1 cellular context compared by ENCODE assay signal in the genomic region with DNA sequence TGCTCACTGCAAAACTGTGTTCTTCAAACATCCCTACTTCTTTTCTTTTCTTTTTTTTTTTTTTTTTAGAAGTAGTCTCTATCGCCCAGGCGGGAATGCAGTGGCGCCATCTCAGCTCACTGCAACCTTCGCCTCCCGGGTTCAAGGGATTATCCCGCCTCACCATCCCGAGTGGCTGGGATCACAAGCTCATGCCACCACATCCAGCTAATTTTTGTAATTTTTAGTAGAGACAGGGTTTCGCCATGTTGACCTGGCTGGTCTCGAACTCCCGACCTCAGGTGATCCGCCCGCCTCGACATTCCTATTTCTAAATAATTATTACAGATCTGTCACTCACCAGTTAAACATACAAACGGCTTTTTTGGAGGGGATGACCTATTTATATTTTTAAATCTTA.
TF ChIP-seq lines count a peak whose summit lies in the region.

No MANE protein-coding gene starts in this region.

TF ChIP-seq in K562, 482 proteins besides CTCF, POLR2A, EP300 and RAD21:
- TF ChIP-seq ADNP (tag; IDR thresholded peaks at IDR 0.05) (peak; percentile 64; the same call in 1 of the 2 replicates), POU5F1 (IDR thresholded peaks at IDR 0.05; ENCODE audit: borderline replicate concordance, low read depth, low read length, partially characterized antibody) (no peak)
